In the genomic region with DNA sequence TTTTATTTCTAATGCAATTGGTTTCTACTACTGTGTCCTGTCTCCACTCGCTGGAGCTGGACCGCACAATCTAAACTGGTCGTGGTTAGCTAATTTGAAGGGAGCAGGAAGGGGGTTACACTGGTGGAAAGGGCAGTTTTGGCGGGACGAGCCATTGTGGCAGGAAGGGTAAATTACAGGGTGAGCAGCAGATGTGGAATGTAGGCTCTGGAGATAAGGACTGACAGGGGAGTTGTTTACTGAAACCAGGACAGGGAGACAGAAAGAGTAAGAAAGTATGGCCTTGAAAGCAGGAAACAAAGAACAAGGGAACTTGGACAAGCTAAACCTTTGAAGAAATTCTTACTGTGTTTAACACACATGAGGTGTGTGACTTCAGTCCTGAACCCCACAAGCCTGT, we compare ENCODE assay signal across 16 cellular contexts.
"Had no signal": no experiment of that assay in that cellular context is flagged by ENCODE, and none has a peak within 500 bp of the region (broad histone marks: within the 10 kb centered on the region; RNA-seq: fewer than 3 reads in every experiment).

No MANE protein-coding gene starts in this region.

- H3K9me3 ChIP-seq: colonic mucosa, mucosa of descending colon, sigmoid colon, suprapubic skin, thyroid gland had no signal

- H3K27me3 ChIP-seq: colonic mucosa, heart right ventricle, sigmoid colon, suprapubic skin, thyroid gland had no signal

- H3K27ac ChIP-seq: colonic mucosa, heart right ventricle, sigmoid colon, skin epidermis, suprapubic skin, thyroid gland had no signal

- H3K36me3 ChIP-seq: colonic mucosa, heart right ventricle, sigmoid colon, suprapubic skin, thyroid gland had no signal

- H3K4me3 ChIP-seq: colonic mucosa, heart right ventricle, mucosa of descending colon, sigmoid colon, skin epidermis, suprapubic skin, thyroid gland had no signal

- H3K9me3 Mint-ChIP-seq: type B pancreatic cell had no signal

- DNase-seq: cerebellar nuclear complex; colonic mucosa; effector CD4-positive, alpha-beta T cell; heart right ventricle; kidney; left colon; mucosa of descending colon; naive thymus-derived CD8-positive, alpha-beta T cell; posterior cingulate gyrus; sigmoid colon; stimulated activated CD4-positive, alpha-beta T cell treated with anti-CD3 and anti-CD28 coated beads, Interleukin-12 subunit alpha, Interleukin-12 subunit beta, amount 100 ng/mL, for 4 hours; stimulated activated naive CD8-positive, alpha-beta T cell treated with anti-CD3 and anti-CD28 coated beads, Interleukin-15, Interleukin-2, amounts not matched to agents 100 U/mL and 50 U/mL, for 24 hours; thyroid gland had no signal

- H3K4me3 Mint-ChIP-seq: naive thymus-derived CD8-positive, alpha-beta T cell; type B pancreatic cell had no signal

- H3K4me1 Mint-ChIP-seq: naive thymus-derived CD8-positive, alpha-beta T cell had no signal

- ATAC-seq: heart right ventricle; left colon; mucosa of descending colon; naive thymus-derived CD8-positive, alpha-beta T cell; stimulated activated naive CD8-positive, alpha-beta T cell treated with anti-CD3 and anti-CD28 coated beads, Interleukin-15, Interleukin-2, amounts not matched to agents 100 U/mL and 50 U/mL, for 24 hours had no signal

- H3K27ac Mint-ChIP-seq: naive thymus-derived CD8-positive, alpha-beta T cell; type B pancreatic cell had no signal

- H3K4me1 ChIP-seq: colonic mucosa, heart right ventricle, sigmoid colon, suprapubic skin, thyroid gland had no signal

- H3K36me3 Mint-ChIP-seq: naive thymus-derived CD8-positive, alpha-beta T cell; type B pancreatic cell had no signal
